Comparison of ENCODE assay signal across 7 cellular contexts in genomic region chr11:86818466-86819282, GRCh38. TPM values are rescaled to one million over a fixed set of nuclear protein-coding genes. Genes with fewer than 3 reads are reported as not detected.
A peak's percentile ranks its signal among the peaks of the same experiment; 100 is the strongest.
DNase-seq lines count a peak whose midpoint lies in the region; ATAC-seq and TF ChIP-seq lines count a peak whose summit lies in the region.

No MANE protein-coding gene starts in this region.

- in situ Hi-C loops in T47D (cut with HindIII; ENCODE audit: low pct_unique_long_range_greater_than_20kb, low sequenced_read_pairs) = no loop called here

- intact Hi-C loops in left colon (cut with DNase I, micrococcal nuclease) = loop anchor here (2.0 to 10.0 kb wide), 2 partner anchors 364 kb away; no protein-coding TSS in a partner anchor

- peaks cover 26% of the 10 kb centered on the region for H3K4me1 Mint-ChIP-seq in type B pancreatic cell (ENCODE audit: unreplicated experiment)

- peaks cover 4% of the 10 kb centered on the region for H3K36me3 Mint-ChIP-seq in type B pancreatic cell

- H3K27me3 Mint-ChIP-seq in type B pancreatic cell = no peaks in the 10 kb centered on the region

- DNase-seq in GM12865 (ENCODE audit: low read depth) (peak; percentile 52), HT-29 (ENCODE audit: low spot score) (peak; percentile 82), NCI-H774 (lab: John Stamatoyannopoulos, UW) (peak; percentile 74), T47D (ENCODE audit: low read depth in 1 of 2, low spot score in 1 of 2) (peak; percentile 39 to 81), left colon (no peak), type B pancreatic cell (ENCODE audit: extremely low spot score, unreplicated experiment) (no peak)

- ATAC-seq in left colon (peak; percentile 63), GM19452 (IDR thresholded peaks at IDR 0.05; ENCODE audit: unreplicated experiment) (no peak)

- no peak overlapping the region for H3K4me3 Mint-ChIP-seq in type B pancreatic cell

- TF ChIP-seq CTCF in GM12865 (IDR thresholded peaks at IDR 0.05; ENCODE audit: insufficient read depth, low read depth, low read length, missing control alignments) (peak; percentile 58), type B pancreatic cell (conservative IDR thresholded peaks at IDR 0.05) (peak; percentile 89)

- H3K9me3 Mint-ChIP-seq in type B pancreatic cell = peaks cover 4% of the 10 kb centered on the region

- H3K4me3 ChIP-seq in GM12865 (ENCODE audit: low read depth, low read length) = no peak overlapping the region

- H3K27ac Mint-ChIP-seq in type B pancreatic cell = peak overlapping the region; percentile 14

RNA-seq across cellular contexts. Expression of gene PRSS23, which starts 18.3 kb away (rescaled TPM):
- 13.9 and 14.2 TPM in 2 replicates for total RNA-seq in HT-29 (2014; rRNA removed; shearing (Covaris generic))
- 100 to 1,000 TPM in 1 of 2 donors, 10 to 100 TPM in 1; 54.3 to 124 TPM for total RNA-seq in left colon
- total RNA-seq in type B pancreatic cell (ENCODE audit: low replicate concordance) = 47.1 and 48.1 TPM in 2 replicates

Comparison
In these comparisons a context has a peak if more than half of its experiments do, and no peak if none do; other contexts are left out.
1. DNase-seq: peak in GM12865 (single experiment), HT-29 (single experiment), NCI-H774 (single experiment) and T47D (2 of 2); none in left colon (0 of 2) and type B pancreatic cell (single experiment).